In the genomic region with DNA sequence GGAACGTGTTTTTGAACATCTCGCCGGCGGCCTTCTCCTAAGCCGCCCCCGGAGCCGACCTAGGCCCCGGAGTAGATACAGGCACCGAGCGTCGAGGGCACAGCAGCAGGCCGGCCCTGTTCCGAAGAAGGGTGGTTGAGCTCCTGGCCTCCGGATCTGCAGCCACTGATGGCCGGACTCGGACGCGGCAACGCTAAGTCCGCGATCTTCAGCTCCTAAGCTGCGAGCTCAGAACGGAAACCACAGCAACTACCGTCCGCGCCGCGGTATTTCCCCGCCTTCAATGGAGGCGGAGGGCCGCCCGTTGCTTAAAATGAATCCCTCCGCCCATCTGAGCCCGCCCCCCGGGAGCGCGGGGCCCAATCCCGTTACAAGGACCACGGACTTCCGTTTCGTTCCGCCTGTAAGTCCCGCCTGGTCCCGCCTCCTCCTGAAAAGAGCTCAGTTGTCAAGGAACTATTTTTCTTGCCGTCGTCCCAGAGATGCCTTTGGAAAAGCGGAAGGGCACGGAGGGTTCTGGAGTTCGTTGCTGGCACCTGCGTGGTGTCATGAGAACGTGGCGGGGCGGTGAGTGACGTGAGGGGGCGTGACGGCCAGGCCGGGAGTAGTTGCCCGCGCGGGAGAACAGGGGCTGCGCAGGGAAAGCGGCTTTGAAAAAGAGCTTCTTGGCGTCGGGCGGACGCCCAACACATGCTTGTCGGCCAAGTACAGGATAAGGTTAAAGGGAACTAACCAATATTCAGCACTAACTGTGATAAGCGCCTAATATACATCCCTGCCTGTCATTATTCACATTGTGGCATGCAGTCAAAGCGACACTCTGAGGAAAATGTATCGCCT, we compare ENCODE assay signal across 1 cellular context.
TF ChIP-seq lines count a peak whose summit lies in the region.

A gene (minus strand): TSS at position 285 of the 840 bp plus-strand sequence. CDS start 266 bp downstream, at position 19.

TF ChIP-seq in K562, 482 proteins besides CTCF, POLR2A, EP300 and RAD21 (continued from another document and continues in another):
- TF ChIP-seq, protein P1, sequence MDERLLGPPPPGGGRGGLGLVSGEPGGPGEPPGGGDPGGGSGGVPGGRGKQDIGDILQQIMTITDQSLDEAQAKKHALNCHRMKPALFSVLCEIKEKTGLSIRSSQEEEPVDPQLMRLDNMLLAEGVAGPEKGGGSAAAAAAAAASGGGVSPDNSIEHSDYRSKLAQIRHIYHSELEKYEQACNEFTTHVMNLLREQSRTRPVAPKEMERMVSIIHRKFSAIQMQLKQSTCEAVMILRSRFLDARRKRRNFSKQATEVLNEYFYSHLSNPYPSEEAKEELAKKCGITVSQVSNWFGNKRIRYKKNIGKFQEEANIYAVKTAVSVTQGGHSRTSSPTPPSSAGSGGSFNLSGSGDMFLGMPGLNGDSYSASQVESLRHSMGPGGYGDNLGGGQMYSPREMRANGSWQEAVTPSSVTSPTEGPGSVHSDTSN (CRISPR knock-in tag; IDR thresholded peaks at IDR 0.05; ENCODE audit: low read depth), result peak; percentile 84
- TF ChIP-seq, protein P1 (tag; conservative IDR thresholded peaks at IDR 0.05; ENCODE audit: low read depth), result peak; percentile 95
- TF ChIP-seq, protein P2, sequence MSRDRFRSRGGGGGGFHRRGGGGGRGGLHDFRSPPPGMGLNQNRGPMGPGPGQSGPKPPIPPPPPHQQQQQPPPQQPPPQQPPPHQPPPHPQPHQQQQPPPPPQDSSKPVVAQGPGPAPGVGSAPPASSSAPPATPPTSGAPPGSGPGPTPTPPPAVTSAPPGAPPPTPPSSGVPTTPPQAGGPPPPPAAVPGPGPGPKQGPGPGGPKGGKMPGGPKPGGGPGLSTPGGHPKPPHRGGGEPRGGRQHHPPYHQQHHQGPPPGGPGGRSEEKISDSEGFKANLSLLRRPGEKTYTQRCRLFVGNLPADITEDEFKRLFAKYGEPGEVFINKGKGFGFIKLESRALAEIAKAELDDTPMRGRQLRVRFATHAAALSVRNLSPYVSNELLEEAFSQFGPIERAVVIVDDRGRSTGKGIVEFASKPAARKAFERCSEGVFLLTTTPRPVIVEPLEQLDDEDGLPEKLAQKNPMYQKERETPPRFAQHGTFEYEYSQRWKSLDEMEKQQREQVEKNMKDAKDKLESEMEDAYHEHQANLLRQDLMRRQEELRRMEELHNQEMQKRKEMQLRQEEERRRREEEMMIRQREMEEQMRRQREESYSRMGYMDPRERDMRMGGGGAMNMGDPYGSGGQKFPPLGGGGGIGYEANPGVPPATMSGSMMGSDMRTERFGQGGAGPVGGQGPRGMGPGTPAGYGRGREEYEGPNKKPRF (IDR thresholded peaks at IDR 0.05; ENCODE audit: low read depth, low read length), result no peak
- TF ChIP-seq ZNF431 (CRISPR knock-in tag; IDR thresholded peaks at IDR 0.05) (0 out of 2 replicates have a peak, but pooled peaks have one; percentile 26), FOXJ2 (tag; IDR thresholded peaks at IDR 0.05) (peak; percentile 89), MYNN (IDR thresholded peaks at IDR 0.05) (peak; percentile 86; the same call in 1 of the 2 replicates), MYNN (CRISPR knock-in tag; IDR thresholded peaks at IDR 0.05) (no peak), FUS (optimal IDR thresholded peaks at IDR 0.05; ENCODE audit: low read depth, low read length) (no peak), ZNF143 (CRISPR knock-in tag; IDR thresholded peaks at IDR 0.05) (peak; percentile 61), ZNF780A (CRISPR knock-in tag; IDR thresholded peaks at IDR 0.05) (no peak), CBX3 (IDR thresholded peaks at IDR 0.05; ENCODE audit: borderline replicate concordance in 1 of 2, low read length in 2 of 2) (peak in 1 of 2 experiments; percentile 80; a peak in 1 of 3 replicates), STAG1 (CRISPR knock-in tag; IDR thresholded peaks at IDR 0.05; ENCODE audit: borderline replicate concordance) (no peak), ARHGAP35 (IDR thresholded peaks at IDR 0.05; ENCODE audit: partially characterized antibody) (no peak), CAMTA2 (CRISPR knock-in tag; conservative IDR thresholded peaks at IDR 0.05) (no peak), PPARD (CRISPR knock-in tag; IDR thresholded peaks at IDR 0.05) (no peak), SIN3B (IDR thresholded peaks at IDR 0.05; ENCODE audit: low read depth) (no peak; the same call in 1 of the 2 replicates), POLR2H (tag; IDR thresholded peaks at IDR 0.05; ENCODE audit: low read depth) (peak; percentile 80), SETDB1 (IDR thresholded peaks at IDR 0.05; ENCODE audit: low read length) (no peak), CXXC5 (CRISPR knock-in tag; IDR thresholded peaks at IDR 0.05) (peak; percentile 100), NONO (IDR thresholded peaks at IDR 0.05; ENCODE audit: low read depth in 2 of 2, low read length in 1 of 2) (no peak), HDAC6 (IDR thresholded peaks at IDR 0.05; ENCODE audit: low read depth, low read length) (no peak), ZNF146 (CRISPR knock-in tag; IDR thresholded peaks at IDR 0.05; ENCODE audit: unreplicated experiment) (no peak), PHF8 (IDR thresholded peaks at IDR 0.05; ENCODE audit: borderline replicate concordance, low read length) (peak; percentile 93), THRAP3 (IDR thresholded peaks at IDR 0.05; ENCODE audit: borderline replicate concordance) (no peak), NCOA2 (IDR thresholded peaks at IDR 0.05; ENCODE audit: partially characterized antibody in 2 of 2) (no peak), BCOR (IDR thresholded peaks at IDR 0.05) (peak; percentile 75; the same call in 1 of the 2 replicates), ZNF668 (CRISPR knock-in tag; IDR thresholded peaks at IDR 0.05) (no peak), MTA2 (IDR thresholded peaks at IDR 0.05; ENCODE audit: low read depth) (0 out of 2 replicates have a peak, but pooled peaks have one; percentile 26), TAF7 (tag; IDR thresholded peaks at IDR 0.05) (no peak), ZNF384 (IDR thresholded peaks at IDR 0.05; ENCODE audit: low read depth, low read length) (no peak)
- TF ChIP-seq, protein P3, sequence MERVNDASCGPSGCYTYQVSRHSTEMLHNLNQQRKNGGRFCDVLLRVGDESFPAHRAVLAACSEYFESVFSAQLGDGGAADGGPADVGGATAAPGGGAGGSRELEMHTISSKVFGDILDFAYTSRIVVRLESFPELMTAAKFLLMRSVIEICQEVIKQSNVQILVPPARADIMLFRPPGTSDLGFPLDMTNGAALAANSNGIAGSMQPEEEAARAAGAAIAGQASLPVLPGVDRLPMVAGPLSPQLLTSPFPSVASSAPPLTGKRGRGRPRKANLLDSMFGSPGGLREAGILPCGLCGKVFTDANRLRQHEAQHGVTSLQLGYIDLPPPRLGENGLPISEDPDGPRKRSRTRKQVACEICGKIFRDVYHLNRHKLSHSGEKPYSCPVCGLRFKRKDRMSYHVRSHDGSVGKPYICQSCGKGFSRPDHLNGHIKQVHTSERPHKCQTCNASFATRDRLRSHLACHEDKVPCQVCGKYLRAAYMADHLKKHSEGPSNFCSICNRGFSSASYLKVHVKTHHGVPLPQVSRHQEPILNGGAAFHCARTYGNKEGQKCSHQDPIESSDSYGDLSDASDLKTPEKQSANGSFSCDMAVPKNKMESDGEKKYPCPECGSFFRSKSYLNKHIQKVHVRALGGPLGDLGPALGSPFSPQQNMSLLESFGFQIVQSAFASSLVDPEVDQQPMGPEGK (CRISPR knock-in tag; IDR thresholded peaks at IDR 0.05; ENCODE audit: borderline replicate concordance), result no peak
- TF ChIP-seq, protein P4, sequence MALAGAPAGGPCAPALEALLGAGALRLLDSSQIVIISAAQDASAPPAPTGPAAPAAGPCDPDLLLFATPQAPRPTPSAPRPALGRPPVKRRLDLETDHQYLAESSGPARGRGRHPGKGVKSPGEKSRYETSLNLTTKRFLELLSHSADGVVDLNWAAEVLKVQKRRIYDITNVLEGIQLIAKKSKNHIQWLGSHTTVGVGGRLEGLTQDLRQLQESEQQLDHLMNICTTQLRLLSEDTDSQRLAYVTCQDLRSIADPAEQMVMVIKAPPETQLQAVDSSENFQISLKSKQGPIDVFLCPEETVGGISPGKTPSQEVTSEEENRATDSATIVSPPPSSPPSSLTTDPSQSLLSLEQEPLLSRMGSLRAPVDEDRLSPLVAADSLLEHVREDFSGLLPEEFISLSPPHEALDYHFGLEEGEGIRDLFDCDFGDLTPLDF (CRISPR knock-in tag; IDR thresholded peaks at IDR 0.05), result peak; percentile 90
- TF ChIP-seq, protein P5, sequence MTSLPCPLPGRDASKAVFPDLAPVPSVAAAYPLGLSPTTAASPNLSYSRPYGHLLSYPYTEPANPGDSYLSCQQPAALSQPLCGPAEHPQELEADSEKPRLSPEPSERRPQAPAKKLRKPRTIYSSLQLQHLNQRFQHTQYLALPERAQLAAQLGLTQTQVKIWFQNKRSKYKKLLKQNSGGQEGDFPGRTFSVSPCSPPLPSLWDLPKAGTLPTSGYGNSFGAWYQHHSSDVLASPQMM (CRISPR knock-in tag; IDR thresholded peaks at IDR 0.05), result no peak
- TF ChIP-seq, protein P6, sequence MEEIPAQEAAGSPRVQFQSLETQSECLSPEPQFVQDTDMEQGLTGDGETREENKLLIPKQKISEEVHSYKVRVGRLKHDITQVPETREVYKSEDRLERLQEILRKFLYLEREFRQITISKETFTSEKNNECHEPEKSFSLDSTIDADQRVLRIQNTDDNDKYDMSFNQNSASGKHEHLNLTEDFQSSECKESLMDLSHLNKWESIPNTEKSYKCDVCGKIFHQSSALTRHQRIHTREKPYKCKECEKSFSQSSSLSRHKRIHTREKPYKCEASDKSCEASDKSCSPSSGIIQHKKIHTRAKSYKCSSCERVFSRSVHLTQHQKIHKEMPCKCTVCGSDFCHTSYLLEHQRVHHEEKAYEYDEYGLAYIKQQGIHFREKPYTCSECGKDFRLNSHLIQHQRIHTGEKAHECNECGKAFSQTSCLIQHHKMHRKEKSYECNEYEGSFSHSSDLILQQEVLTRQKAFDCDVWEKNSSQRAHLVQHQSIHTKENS (CRISPR knock-in tag; IDR thresholded peaks at IDR 0.05), result no peak
- TF ChIP-seq, protein P7, sequence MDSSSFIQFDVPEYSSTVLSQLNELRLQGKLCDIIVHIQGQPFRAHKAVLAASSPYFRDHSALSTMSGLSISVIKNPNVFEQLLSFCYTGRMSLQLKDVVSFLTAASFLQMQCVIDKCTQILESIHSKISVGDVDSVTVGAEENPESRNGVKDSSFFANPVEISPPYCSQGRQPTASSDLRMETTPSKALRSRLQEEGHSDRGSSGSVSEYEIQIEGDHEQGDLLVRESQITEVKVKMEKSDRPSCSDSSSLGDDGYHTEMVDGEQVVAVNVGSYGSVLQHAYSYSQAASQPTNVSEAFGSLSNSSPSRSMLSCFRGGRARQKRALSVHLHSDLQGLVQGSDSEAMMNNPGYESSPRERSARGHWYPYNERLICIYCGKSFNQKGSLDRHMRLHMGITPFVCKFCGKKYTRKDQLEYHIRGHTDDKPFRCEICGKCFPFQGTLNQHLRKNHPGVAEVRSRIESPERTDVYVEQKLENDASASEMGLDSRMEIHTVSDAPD (CRISPR knock-in tag; IDR thresholded peaks at IDR 0.05), result no peak
- TF ChIP-seq, protein P8, sequence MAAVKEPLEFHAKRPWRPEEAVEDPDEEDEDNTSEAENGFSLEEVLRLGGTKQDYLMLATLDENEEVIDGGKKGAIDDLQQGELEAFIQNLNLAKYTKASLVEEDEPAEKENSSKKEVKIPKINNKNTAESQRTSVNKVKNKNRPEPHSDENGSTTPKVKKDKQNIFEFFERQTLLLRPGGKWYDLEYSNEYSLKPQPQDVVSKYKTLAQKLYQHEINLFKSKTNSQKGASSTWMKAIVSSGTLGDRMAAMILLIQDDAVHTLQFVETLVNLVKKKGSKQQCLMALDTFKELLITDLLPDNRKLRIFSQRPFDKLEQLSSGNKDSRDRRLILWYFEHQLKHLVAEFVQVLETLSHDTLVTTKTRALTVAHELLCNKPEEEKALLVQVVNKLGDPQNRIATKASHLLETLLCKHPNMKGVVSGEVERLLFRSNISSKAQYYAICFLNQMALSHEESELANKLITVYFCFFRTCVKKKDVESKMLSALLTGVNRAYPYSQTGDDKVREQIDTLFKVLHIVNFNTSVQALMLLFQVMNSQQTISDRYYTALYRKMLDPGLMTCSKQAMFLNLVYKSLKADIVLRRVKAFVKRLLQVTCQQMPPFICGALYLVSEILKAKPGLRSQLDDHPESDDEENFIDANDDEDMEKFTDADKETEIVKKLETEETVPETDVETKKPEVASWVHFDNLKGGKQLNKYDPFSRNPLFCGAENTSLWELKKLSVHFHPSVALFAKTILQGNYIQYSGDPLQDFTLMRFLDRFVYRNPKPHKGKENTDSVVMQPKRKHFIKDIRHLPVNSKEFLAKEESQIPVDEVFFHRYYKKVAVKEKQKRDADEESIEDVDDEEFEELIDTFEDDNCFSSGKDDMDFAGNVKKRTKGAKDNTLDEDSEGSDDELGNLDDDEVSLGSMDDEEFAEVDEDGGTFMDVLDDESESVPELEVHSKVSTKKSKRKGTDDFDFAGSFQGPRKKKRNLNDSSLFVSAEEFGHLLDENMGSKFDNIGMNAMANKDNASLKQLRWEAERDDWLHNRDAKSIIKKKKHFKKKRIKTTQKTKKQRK (IDR thresholded peaks at IDR 0.05; ENCODE audit: borderline replicate concordance, low read depth, low read length), result peak; percentile 37; the same call in 1 of the 2 replicates
- TF ChIP-seq, protein P9, sequence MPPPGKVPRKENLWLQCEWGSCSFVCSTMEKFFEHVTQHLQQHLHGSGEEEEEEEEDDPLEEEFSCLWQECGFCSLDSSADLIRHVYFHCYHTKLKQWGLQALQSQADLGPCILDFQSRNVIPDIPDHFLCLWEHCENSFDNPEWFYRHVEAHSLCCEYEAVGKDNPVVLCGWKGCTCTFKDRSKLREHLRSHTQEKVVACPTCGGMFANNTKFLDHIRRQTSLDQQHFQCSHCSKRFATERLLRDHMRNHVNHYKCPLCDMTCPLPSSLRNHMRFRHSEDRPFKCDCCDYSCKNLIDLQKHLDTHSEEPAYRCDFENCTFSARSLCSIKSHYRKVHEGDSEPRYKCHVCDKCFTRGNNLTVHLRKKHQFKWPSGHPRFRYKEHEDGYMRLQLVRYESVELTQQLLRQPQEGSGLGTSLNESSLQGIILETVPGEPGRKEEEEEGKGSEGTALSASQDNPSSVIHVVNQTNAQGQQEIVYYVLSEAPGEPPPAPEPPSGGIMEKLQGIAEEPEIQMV (tag; conservative IDR thresholded peaks at IDR 0.05; ENCODE audit: low read depth), result peak; percentile 72; the same call in 1 of the 2 replicates
